In the genomic region with DNA sequence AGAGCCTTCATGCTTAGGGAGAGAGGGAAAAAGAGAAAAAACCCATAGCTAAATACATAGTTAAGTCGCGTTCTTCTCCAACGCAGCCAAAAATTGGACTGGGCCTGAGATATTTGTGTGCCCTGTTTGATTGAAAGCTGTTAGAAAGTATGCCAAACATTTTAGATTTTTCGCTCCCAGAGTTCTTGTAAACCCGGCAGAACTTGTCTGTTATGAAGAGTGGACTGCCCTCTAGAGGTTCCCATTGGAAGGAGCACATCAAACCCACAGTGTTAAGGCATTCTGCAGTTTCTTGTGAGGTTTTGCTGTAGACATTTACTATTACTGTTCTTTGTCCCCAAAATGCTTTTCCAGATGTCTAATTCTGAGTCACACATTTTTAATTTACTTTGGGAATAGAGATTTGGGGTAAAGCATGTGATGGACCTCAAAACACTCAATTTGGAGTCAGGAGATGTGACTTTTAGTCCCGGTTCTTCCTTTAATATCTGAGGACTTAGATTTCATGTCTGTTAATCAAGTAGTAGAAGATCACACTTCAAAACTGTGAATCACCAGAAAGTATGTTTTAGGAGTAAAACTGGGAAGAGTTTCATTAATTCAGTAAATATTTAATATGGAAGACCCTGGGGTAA, we compare ENCODE assay signal across 9 cellular contexts.
DNase-seq lines count a peak whose midpoint lies in the region; ATAC-seq, FAIRE-seq and TF ChIP-seq lines count a peak whose summit lies in the region.
"Had no signal": no experiment of that assay in that cellular context is flagged by ENCODE, and none has a peak within 500 bp of the region (broad histone marks: within the 10 kb centered on the region; RNA-seq: fewer than 3 reads in every experiment).

No MANE protein-coding gene starts in this region.

- TF ChIP-seq CTCF in kidney (IDR thresholded peaks at IDR 0.05; ENCODE audit: borderline replicate concordance, extremely low read depth, insufficient read depth), result peak; percentile 78

- intact Hi-C loops in kidney (cut with DNase I), result loop anchor here (10.0 kb wide), 2 partner anchors 382 to 482 kb away; no protein-coding TSS in a partner anchor

- H3K9ac ChIP-seq in kidney (ENCODE audit: low read length in 2 of 2), result peak overlapping the region in 1 of 2 donors; percentile 48

- ATAC-seq in HG02588 (IDR thresholded peaks at IDR 0.05; ENCODE audit: unreplicated experiment), result peak; percentile 48

- H3K36me3 ChIP-seq in kidney (ENCODE audit: control insufficient read depth in 1 of 2, insufficient read depth in 2 of 2, low read length in 2 of 2), result no peaks in the 10 kb centered on the region

- peaks cover 13 to 22% of the 10 kb centered on the region in 2 donors for H3K4me1 ChIP-seq in kidney (ENCODE audit: control insufficient read depth in 1 of 2, insufficient read depth in 1 of 2, low read depth in 1 of 2, low read length in 2 of 2)

- peak; percentile 22 to 59 for DNase-seq in NCI-H2081 (lab: John Stamatoyannopoulos, UW)
- no peak for DNase-seq in NCI-H2081 treated with DMSO at 0.1 percent for 48 hours (lab: John Stamatoyannopoulos, UW)
- DNase-seq in NCI-H1436 (lab: John Stamatoyannopoulos, UW), result peak; percentile 74
- DNase-seq in T1000 (lab: John Stamatoyannopoulos, UW), result peak; percentile 46
- peak in 51 of 61 donors; percentile 3 to 92 (median 44) for DNase-seq in caudate nucleus (lab: John Stamatoyannopoulos, UW)
- no peak for DNase-seq in kidney
- peak; percentile 13 to 35 (median 27) for DNase-seq in stimulated activated CD4-positive, alpha-beta T cell treated with anti-CD3 and anti-CD28 coated beads, Interleukin-1b, Interleukin-23, amount 100 ng/mL, for 24 hours (ENCODE audit: low read depth in 4 of 4, low spot score in 1 of 4)

- no peaks in the 10 kb centered on the region for H3K9me3 ChIP-seq in kidney (ENCODE audit: control insufficient read depth in 1 of 2, low read length in 2 of 2)

- peak; percentile 87 for FAIRE-seq in kidney (lab: Jason Lieb, UNC)
- FAIRE-seq: G401.6 had no signal

- H3K27ac ChIP-seq in caudate nucleus (ENCODE audit: low read depth, low read length), result peak overlapping the region; percentile 16
- no peak overlapping the region for H3K27ac ChIP-seq in kidney (ENCODE audit: low read depth in 2 of 2, low read length in 2 of 2)

- H3K4me3 ChIP-seq in kidney (ENCODE audit: low read length in 2 of 2), result peak overlapping the region in 1 of 2 donors; percentile 20

Comparison
In these comparisons a context has a peak if more than half of its experiments do, and no peak if none do; other contexts are left out.
1. DNase-seq: peak in NCI-H2081 (2 of 2), NCI-H1436 (single experiment), T1000 (single experiment), caudate nucleus (51 of 61) and stimulated activated CD4-positive, alpha-beta T cell treated with anti-CD3 and anti-CD28 coated beads, Interleukin-1b, Interleukin-23, amount 100 ng/mL, for 24 hours (4 of 4); none in NCI-H2081 treated with DMSO at 0.1 percent for 48 hours (single experiment) and kidney (single experiment).